Comparison of ENCODE assay signal across 1 cellular context in the genomic region with DNA sequence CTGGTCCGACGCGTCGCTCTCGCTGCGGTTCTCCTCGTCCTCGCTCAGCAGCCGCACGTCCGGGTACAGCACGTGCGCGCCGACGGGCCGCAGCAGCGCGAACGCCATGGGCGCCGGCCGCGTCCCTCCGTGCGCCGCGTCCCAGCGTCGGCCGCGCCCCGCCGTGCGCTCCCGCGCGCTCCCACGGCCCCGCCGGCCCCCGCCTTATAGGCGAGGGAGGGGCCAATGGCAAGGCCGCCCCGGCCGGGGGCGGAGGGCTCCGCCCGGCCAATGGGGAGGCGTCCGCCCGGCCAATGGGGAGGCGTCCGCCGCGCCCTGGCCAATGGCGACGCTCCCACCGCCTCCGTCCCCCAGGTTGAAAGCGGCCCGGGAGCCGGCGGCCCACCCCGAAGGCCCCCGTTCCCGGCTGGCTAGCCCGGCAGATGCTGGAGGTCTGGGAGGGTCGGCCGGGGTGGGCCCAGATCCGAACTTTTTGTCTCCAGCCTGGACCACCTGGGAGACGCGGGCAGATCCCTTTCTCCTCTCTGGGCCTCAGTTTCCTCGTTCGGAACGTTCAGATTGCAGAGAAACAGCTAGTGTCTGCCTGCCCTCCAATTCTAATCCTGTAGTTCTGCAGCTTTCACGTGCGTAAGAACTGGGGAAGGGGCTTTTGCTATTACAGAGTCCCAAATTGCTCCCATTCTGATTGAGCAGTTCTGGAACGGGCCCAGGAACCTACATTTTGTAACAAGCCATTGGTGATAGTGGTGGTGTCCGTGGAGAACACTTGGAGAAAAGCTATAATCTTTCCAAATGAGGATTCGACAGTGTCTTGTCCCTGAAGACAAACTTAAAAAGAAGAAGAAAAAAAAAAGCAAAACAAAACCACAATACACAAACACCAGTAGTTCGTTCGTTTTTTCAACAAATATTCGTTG.
A peak's percentile ranks its signal among the peaks of the same experiment; 100 is the strongest.
TF ChIP-seq lines count a peak whose summit lies in the region.

Gene TCF15, minus strand, starts transcription at position 180 of the 917 bp plus-strand sequence. Its CDS starts 72 bp downstream, at position 108.

TF ChIP-seq in K562, 482 proteins besides CTCF, POLR2A, EP300 and RAD21 (continued from another document):
- TF ChIP-seq FOXA3 (CRISPR knock-in tag; conservative IDR thresholded peaks at IDR 0.05 in 1 of 2, IDR thresholded peaks at IDR 0.05 in 1 of 2) (peak in 1 of 2 experiments; percentile 43; a peak in 1 of 4 replicates), PHF8 (IDR thresholded peaks at IDR 0.05; ENCODE audit: borderline replicate concordance, low read length) (peak; percentile 77; the same call in 1 of the 2 replicates), ATF7 (IDR thresholded peaks at IDR 0.05) (0 out of 2 replicates have a peak, but pooled peaks have one; percentile 19), GMEB1 (CRISPR knock-in tag; IDR thresholded peaks at IDR 0.05) (peak; percentile 58), L3MBTL2 (IDR thresholded peaks at IDR 0.05) (peak; percentile 69), ZBTB7A (IDR thresholded peaks at IDR 0.05; ENCODE audit: borderline replicate concordance, control insufficient read depth, low read depth, low read length) (peak; percentile 37; the same call in 1 of the 2 replicates), POLR2G (IDR thresholded peaks at IDR 0.05; ENCODE audit: low read depth, low read length) (peak; percentile 83), MYC (IDR thresholded peaks at IDR 0.05; ENCODE audit: low read depth, low read length) (0 out of 2 replicates have a peak, but pooled peaks have one; percentile 19), MYC (CRISPR knock-in tag; IDR thresholded peaks at IDR 0.05; ENCODE audit: borderline replicate concordance, low read depth) (no peak), MTF1 (CRISPR knock-in tag; IDR thresholded peaks at IDR 0.05; ENCODE audit: borderline replicate concordance) (no peak), TFAP4 (CRISPR knock-in tag; IDR thresholded peaks at IDR 0.05; ENCODE audit: borderline replicate concordance) (peak; percentile 50; the same call in 1 of the 2 replicates), EGR1 (conservative IDR thresholded peaks at IDR 0.05) (peak; percentile 49; the same call in 1 of the 2 replicates), HMG20A (CRISPR knock-in tag; conservative IDR thresholded peaks at IDR 0.05) (no peak), RBBP5 (IDR thresholded peaks at IDR 0.05; ENCODE audit: borderline replicate concordance, insufficient read depth, low read length, poor library complexity, severe bottlenecking) (peak; percentile 24), SP2 (IDR thresholded peaks at IDR 0.05; ENCODE audit: extremely low read depth, low read depth, low read length, poor library complexity, severe bottlenecking) (peak; percentile 45)
- TF ChIP-seq, protein P1, sequence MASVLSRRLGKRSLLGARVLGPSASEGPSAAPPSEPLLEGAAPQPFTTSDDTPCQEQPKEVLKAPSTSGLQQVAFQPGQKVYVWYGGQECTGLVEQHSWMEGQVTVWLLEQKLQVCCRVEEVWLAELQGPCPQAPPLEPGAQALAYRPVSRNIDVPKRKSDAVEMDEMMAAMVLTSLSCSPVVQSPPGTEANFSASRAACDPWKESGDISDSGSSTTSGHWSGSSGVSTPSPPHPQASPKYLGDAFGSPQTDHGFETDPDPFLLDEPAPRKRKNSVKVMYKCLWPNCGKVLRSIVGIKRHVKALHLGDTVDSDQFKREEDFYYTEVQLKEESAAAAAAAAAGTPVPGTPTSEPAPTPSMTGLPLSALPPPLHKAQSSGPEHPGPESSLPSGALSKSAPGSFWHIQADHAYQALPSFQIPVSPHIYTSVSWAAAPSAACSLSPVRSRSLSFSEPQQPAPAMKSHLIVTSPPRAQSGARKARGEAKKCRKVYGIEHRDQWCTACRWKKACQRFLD (CRISPR knock-in tag; IDR thresholded peaks at IDR 0.05): peak; percentile 39; the same call in 1 of the 2 replicates
